ENCODE assay signal across 8 cellular contexts in the genomic region with DNA sequence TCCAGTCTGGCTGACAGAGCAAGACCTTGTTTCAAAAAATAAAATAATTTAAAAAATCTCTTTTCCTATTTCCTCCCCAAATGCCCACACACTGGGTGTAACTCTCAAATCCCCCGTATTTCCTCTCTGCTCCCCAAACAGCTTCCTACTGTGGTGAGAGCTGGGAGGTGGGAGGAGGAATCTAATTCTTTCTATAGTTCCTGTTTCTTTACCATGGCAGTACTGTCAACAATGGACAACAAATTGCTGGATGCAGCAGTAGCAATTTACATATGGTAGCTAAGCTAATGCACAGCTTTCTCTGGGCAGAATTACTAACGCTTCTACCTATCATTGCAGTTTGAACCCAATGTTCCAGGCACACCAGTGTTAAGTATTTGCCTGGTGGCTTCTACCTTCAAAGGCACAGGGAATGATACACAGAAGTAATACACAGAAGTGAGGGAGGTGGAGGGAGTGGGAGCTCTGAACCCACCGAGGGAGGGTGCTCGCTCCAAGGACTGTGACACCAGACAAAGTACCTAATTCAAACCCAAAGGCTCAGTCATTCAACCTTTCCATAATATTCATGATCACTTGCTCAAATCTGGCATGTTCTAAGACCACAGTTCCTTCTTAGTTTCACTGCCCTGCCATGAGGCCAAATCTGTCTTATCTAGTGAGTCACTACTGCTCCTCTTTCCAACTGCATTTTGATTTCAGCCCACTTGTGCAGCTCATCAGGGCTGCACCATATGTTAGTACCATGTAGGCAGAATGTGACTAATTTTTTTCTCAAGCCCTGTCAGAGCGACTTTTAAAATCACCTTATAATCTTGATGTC. TPM values are rescaled to one million over a fixed set of nuclear protein-coding genes. Genes with fewer than 3 reads are reported as not detected.
DNase-seq lines count a peak whose midpoint lies in the region; ATAC-seq, FAIRE-seq and TF ChIP-seq lines count a peak whose summit lies in the region.

No MANE protein-coding gene starts in this region.

- H3K27ac Mint-ChIP-seq in activated T-cell treated with anti-CD3 and anti-CD28 coated beads, Interleukin-2, amount 50 U/mL, for 24 hours: peak overlapping the region; percentile 98

- H3K9ac ChIP-seq in liver (ENCODE audit: low read depth in 1 of 2, low read length in 2 of 2) (no peak overlapping the region), HepG2 (ENCODE audit: insufficient read depth, low read depth, low read length) (no peak overlapping the region)

- TF ChIP-seq POLR2A in HepG2 (IDR thresholded peaks at IDR 0.05; ENCODE audit: insufficient read depth in 1 of 2, low read depth in 2 of 2, low read length in 2 of 2): no peak

- no peaks in the 10 kb centered on the region for H3K9me3 ChIP-seq in liver (ENCODE audit: control insufficient read depth in 4 of 4, low read length in 3 of 4)
- H3K9me3 ChIP-seq in HepG2 (ENCODE audit: low read length): no peaks in the 10 kb centered on the region

- H3K36me3 ChIP-seq in liver (ENCODE audit: control insufficient read depth in 4 of 4, insufficient read depth in 3 of 4, low read depth in 1 of 4, low read length in 3 of 4) (no peaks in the 10 kb centered on the region), HepG2 (replicated peaks in 1 of 2; ENCODE audit: control insufficient read depth in 1 of 2, insufficient read depth in 2 of 2, low read length in 2 of 2) (0 out of 5 replicates have a peak, but pooled peaks cover 0 to 3% of the 10 kb centered on the region in 2 experiments)

- DNase-seq in HepG2 (ENCODE audit: low spot score): no peak
- DNase-seq in Kasumi-1 (lab: John Stamatoyannopoulos, UW): peak; percentile 85
- DNase-seq in activated T-cell treated with anti-CD3 and anti-CD28 coated beads, Interleukin-2, amount 50 U/mL, for 24 hours: peak; percentile 54
- DNase-seq in glomerular visceral epithelial cell (ENCODE audit: extremely low spot score): peak; percentile 48
- DNase-seq in stimulated activated CD4-positive, alpha-beta T cell treated with anti-CD3 and anti-CD28 coated beads, Interleukin-1b, Interleukin-23, amount 100 ng/mL, for 4 hours (ENCODE audit: low read depth in 2 of 2): peak; percentile 25 to 26
- no peak for DNase-seq in HK-2 (ENCODE audit: unreplicated experiment)
- DNase-seq in iPS-NIHi11 (ENCODE audit: low spot score): no peak

- TF ChIP-seq EP300 in HepG2 (IDR thresholded peaks at IDR 0.05; ENCODE audit: low read depth in 2 of 2, low read length in 2 of 2) (no peak), HepG2 (CRISPR knock-in tag; IDR thresholded peaks at IDR 0.05; ENCODE audit: borderline replicate concordance) (no peak)

- CTCF ChIA-PET in HepG2 (lab: Yijun Ruan, JAX; ENCODE audit: low intra/inter-chr PET ratio, low total read pairs): no interaction called here

- peaks cover 71% of the 10 kb centered on the region for H4K20me1 ChIP-seq in HepG2 (ENCODE audit: insufficient read depth, low read length)

- intact Hi-C loops in HepG2 (cut with micrococcal nuclease; ENCODE audit: unreplicated experiment): no loop called here

- TF ChIP-seq RAD21 in liver (IDR thresholded peaks at IDR 0.05) (no peak), HepG2 (CRISPR knock-in tag; IDR thresholded peaks at IDR 0.05) (no peak)

- no peak overlapping the region for H2AFZ ChIP-seq in HepG2 (ENCODE audit: low read length)

- no TSS peak for BruUV-seq in HepG2 (replicated peaks; lab: Mats Ljungman, UMichigan)

- POLR2A ChIA-PET in HepG2 (lab: Yijun Ruan, JAX): no interaction called here

- H3K4me1 ChIP-seq in liver (ENCODE audit: control insufficient read depth in 4 of 4, insufficient read depth in 4 of 4, low read length in 3 of 4): peaks cover 19 to 56% (median 32%) of the 10 kb centered on the region in 4 donors
- peaks cover 80% of the 10 kb centered on the region for H3K4me1 ChIP-seq in HepG2 (ENCODE audit: insufficient read depth, low read length)

- TF ChIP-seq CTCF in liver (IDR thresholded peaks at IDR 0.05; ENCODE audit: low read depth, low read length, missing input control) (no peak), HepG2 (CRISPR knock-in tag; IDR thresholded peaks at IDR 0.05) (no peak)

- H3K36me3 Mint-ChIP-seq in activated T-cell treated with anti-CD3 and anti-CD28 coated beads, Interleukin-2, amount 50 U/mL, for 24 hours (ENCODE audit: low read depth): peaks cover 32% of the 10 kb centered on the region

- 77% methylated on average over 5 of the region's 5 CpGs for WGBS in liver
- 98% methylated on average over 5 of the region's 5 CpGs for WGBS in HepG2 (ENCODE audit: low lambda C conversion rate)

- no peak for ATAC-seq in HepG2

- in situ Hi-C loops in HepG2 (cut with HindIII; ENCODE audit: extremely low pct_ligation_motif_present, low pct_unique_long_range_greater_than_20kb): no loop called here

- H3K4me3 ChIP-seq in liver (ENCODE audit: low read depth in 1 of 3, low read length in 3 of 3): no peak overlapping the region
- H3K4me3 ChIP-seq in HepG2 (replicated peaks in 1 of 3; ENCODE audit: insufficient read depth in 1 of 3, low read depth in 2 of 3, low read length in 3 of 3): no peak overlapping the region

- peaks cover 87% of the 10 kb centered on the region for H3K4me1 Mint-ChIP-seq in activated T-cell treated with anti-CD3 and anti-CD28 coated beads, Interleukin-2, amount 50 U/mL, for 24 hours (ENCODE audit: low read depth)

- no peaks in the 10 kb centered on the region for H3K27me3 Mint-ChIP-seq in activated T-cell treated with anti-CD3 and anti-CD28 coated beads, Interleukin-2, amount 50 U/mL, for 24 hours

- FAIRE-seq in HepG2 (lab: Jason Lieb, UNC): no peak

- no peak overlapping the region for H3K4me2 ChIP-seq in HepG2 (ENCODE audit: low read depth, low read length)

- H3K4me3 Mint-ChIP-seq in activated T-cell treated with anti-CD3 and anti-CD28 coated beads, Interleukin-2, amount 50 U/mL, for 24 hours: peak overlapping the region; percentile 23

- no peaks in the 10 kb centered on the region for H3K27me3 ChIP-seq in liver (ENCODE audit: control insufficient read depth in 4 of 4, insufficient read depth in 4 of 4, low read length in 3 of 4)
- H3K27me3 ChIP-seq in HepG2 (ENCODE audit: control insufficient read depth in 1 of 2, insufficient read depth in 2 of 2, low read length in 2 of 2): no peaks in the 10 kb centered on the region

- H3K27ac ChIP-seq in liver (ENCODE audit: low read depth in 1 of 2, low read length in 2 of 2) (peak overlapping the region; percentile 6 to 32), HepG2 (ENCODE audit: extremely low read length, insufficient read depth, low read length) (no peak overlapping the region)

- H3K9me3 Mint-ChIP-seq in activated T-cell treated with anti-CD3 and anti-CD28 coated beads, Interleukin-2, amount 50 U/mL, for 24 hours: no peaks in the 10 kb centered on the region

- H3K79me2 ChIP-seq in HepG2 (ENCODE audit: insufficient read depth, low read length): peaks cover 90% of the 10 kb centered on the region

RNA-seq across cellular contexts. Expression of a gene that starts 37.9 kb away (rescaled TPM):
- total RNA-seq in liver (100 to 1,000 TPM in 1 of 2 donors, 10 to 100 TPM in 1; 66.7 to 139 TPM), HepG2 (2016; rRNA removed; fragmentation: Illumina TruSeq; extraction: Trizol) (80.1 and 93.4 TPM in 2 replicates)
- polyA plus RNA-seq in liver (10 to 100 TPM; 23.5 to 53.8 TPM), HepG2 (2011; rRNA removed) (69.0 and 70.4 TPM in 2 replicates)
- total RNA-seq in HepG2 (2016; cell fraction: cytosol; rRNA removed; fragmentation: Illumina TruSeq; extraction: Trizol; ENCODE audit: low read depth): 11.9 and 18.9 TPM in 2 replicates
- 79.6 and 87.8 TPM in 2 replicates for total RNA-seq in HepG2 (2016; cell fraction: insoluble cytoplasmic fraction; rRNA removed; fragmentation: Illumina TruSeq; extraction: Trizol)
- 21.9 and 25.0 TPM in 2 replicates for total RNA-seq in HepG2 (2016; cell fraction: membrane; rRNA removed; fragmentation: Illumina TruSeq; extraction: Trizol)
- 82.4 and 83.3 TPM in 2 replicates for total RNA-seq in HepG2 (2016; cell fraction: nucleus; rRNA removed; fragmentation: Illumina TruSeq; extraction: Trizol)
- 39.2 and 40.8 TPM in 2 replicates for polyA plus RNA-seq in HepG2 (2011; cell fraction: cytosol; rRNA removed)
- polyA plus RNA-seq in HepG2 (2011; cell fraction: nucleus; rRNA removed): 119 and 122 TPM in 2 replicates
- polyA plus RNA-seq in HepG2 (2012): 26.5 and 31.0 TPM in 2 replicates
- polyA plus RNA-seq in HepG2 (2016; cell fraction: cytosol; fragmentation: Illumina TruSeq; extraction: Trizol; ENCODE audit: low read depth): 1.3 and 1.7 TPM in 2 replicates
- polyA plus RNA-seq in HepG2 (2016; cell fraction: insoluble cytoplasmic fraction; fragmentation: Illumina TruSeq; extraction: Trizol; ENCODE audit: low read depth): 45.5 and 54.9 TPM in 2 replicates
- polyA plus RNA-seq in HepG2 (2016; cell fraction: membrane; fragmentation: Illumina TruSeq; extraction: Trizol; ENCODE audit: low read depth): 4.2 and 6.0 TPM in 2 replicates
- polyA plus RNA-seq in HepG2 (2016; cell fraction: nucleus; fragmentation: Illumina TruSeq; extraction: Trizol; ENCODE audit: insufficient read depth, low read depth): 81.4 and 92.9 TPM in 2 replicates
- 153 and 310 TPM in 2 replicates for polyA minus RNA-seq in HepG2 (2011; rRNA and poly(A)+ RNA removed; ENCODE audit: low replicate concordance)
- 51.3 and 63.1 TPM in 2 replicates for polyA minus RNA-seq in HepG2 (2011; cell fraction: cytosol; rRNA and poly(A)+ RNA removed)
- 123 and 152 TPM in 2 replicates for polyA minus RNA-seq in HepG2 (2011; cell fraction: nucleus; rRNA and poly(A)+ RNA removed)

RNA-seq across cellular contexts. Expression of a gene that starts 50.4 kb away (rescaled TPM):
- 10 to 100 TPM; 28.7 to 40.4 TPM for total RNA-seq in liver
- polyA plus RNA-seq in liver: 10 to 100 TPM; 32.9 to 34.1 TPM
- 91.5 and 129 TPM in 2 replicates for total RNA-seq in HepG2 (2016; rRNA removed; fragmentation: Illumina TruSeq; extraction: Trizol)
- 298 and 321 TPM in 2 replicates for total RNA-seq in HepG2 (2016; cell fraction: cytosol; rRNA removed; fragmentation: Illumina TruSeq; extraction: Trizol; ENCODE audit: low read depth)
- total RNA-seq in HepG2 (2016; cell fraction: insoluble cytoplasmic fraction; rRNA removed; fragmentation: Illumina TruSeq; extraction: Trizol): 81.6 and 129 TPM in 2 replicates
- 276 and 295 TPM in 2 replicates for total RNA-seq in HepG2 (2016; cell fraction: membrane; rRNA removed; fragmentation: Illumina TruSeq; extraction: Trizol)
- 68.5 and 73.1 TPM in 2 replicates for total RNA-seq in HepG2 (2016; cell fraction: nucleus; rRNA removed; fragmentation: Illumina TruSeq; extraction: Trizol)
- polyA plus RNA-seq in HepG2 (2011; rRNA removed): 55.6 and 59.4 TPM in 2 replicates
- polyA plus RNA-seq in HepG2 (2011; cell fraction: cytosol; rRNA removed): 75.6 and 88.6 TPM in 2 replicates
- polyA plus RNA-seq in HepG2 (2011; cell fraction: nucleus; rRNA removed): 25.5 and 28.0 TPM in 2 replicates
- polyA plus RNA-seq in HepG2 (2012): 46.9 and 52.6 TPM in 2 replicates
- 363 and 406 TPM in 2 replicates for polyA plus RNA-seq in HepG2 (2016; cell fraction: cytosol; fragmentation: Illumina TruSeq; extraction: Trizol; ENCODE audit: low read depth)
- 80.1 and 94.0 TPM in 2 replicates for polyA plus RNA-seq in HepG2 (2016; cell fraction: insoluble cytoplasmic fraction; fragmentation: Illumina TruSeq; extraction: Trizol; ENCODE audit: low read depth)
- polyA plus RNA-seq in HepG2 (2016; cell fraction: membrane; fragmentation: Illumina TruSeq; extraction: Trizol; ENCODE audit: low read depth): 256 and 270 TPM in 2 replicates
- 125 and 127 TPM in 2 replicates for polyA plus RNA-seq in HepG2 (2016; cell fraction: nucleus; fragmentation: Illumina TruSeq; extraction: Trizol; ENCODE audit: insufficient read depth, low read depth)
- polyA minus RNA-seq in HepG2 (2011; rRNA and poly(A)+ RNA removed; ENCODE audit: low replicate concordance): 42.4 and 68.4 TPM in 2 replicates
- 19.5 and 22.2 TPM in 2 replicates for polyA minus RNA-seq in HepG2 (2011; cell fraction: cytosol; rRNA and poly(A)+ RNA removed)
- polyA minus RNA-seq in HepG2 (2011; cell fraction: nucleus; rRNA and poly(A)+ RNA removed): 21.8 and 25.0 TPM in 2 replicates

Comparison
In these comparisons a context has a peak if more than half of its experiments do, and no peak if none do; other contexts are left out.
1. DNase-seq: peak in Kasumi-1 (2 of 2), activated T-cell treated with anti-CD3 and anti-CD28 coated beads, Interleukin-2, amount 50 U/mL, for 24 hours (single experiment), glomerular visceral epithelial cell (single experiment) and stimulated activated CD4-positive, alpha-beta T cell treated with anti-CD3 and anti-CD28 coated beads, Interleukin-1b, Interleukin-23, amount 100 ng/mL, for 4 hours (2 of 2); none in HepG2 (single experiment), HK-2 (single experiment) and iPS-NIHi11 (single experiment).